Comparison of ENCODE assay signal across 1 cellular context in the genomic region with DNA sequence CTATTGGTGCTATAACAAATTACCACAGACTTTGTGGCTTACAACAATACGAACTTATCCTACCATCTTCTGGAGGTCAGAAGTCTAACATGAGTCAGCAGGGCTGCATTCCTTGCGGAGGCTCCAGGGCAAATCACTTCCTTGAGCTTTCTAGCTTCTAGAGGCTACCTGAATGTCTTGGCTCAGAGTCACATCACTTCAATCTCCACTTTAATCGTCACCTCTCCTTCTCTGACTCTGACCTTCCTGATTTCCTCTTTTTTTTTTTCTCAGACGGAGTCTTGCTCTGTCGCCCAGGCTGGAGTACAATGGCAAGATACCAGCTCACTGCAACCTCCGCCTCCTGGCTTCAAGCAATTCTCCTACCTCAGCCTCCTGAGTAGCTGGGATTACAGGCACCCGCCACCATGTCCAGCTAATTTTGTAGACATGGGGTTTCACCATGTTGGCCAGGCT.
TF ChIP-seq lines count a peak whose summit lies in the region.

No MANE protein-coding gene starts in this region.

TF ChIP-seq in K562, 482 proteins besides CTCF, POLR2A, EP300 and RAD21 (continued from another document):
- peak; percentile 64; the same call in 1 of the 2 replicates for TF ChIP-seq CTBP1 (IDR thresholded peaks at IDR 0.05; ENCODE audit: borderline replicate concordance)
- peak; percentile 87 for TF ChIP-seq JUND (IDR thresholded peaks at IDR 0.05; ENCODE audit: borderline replicate concordance, low read depth, low read length)
- peak; percentile 80; the same call in 1 of the 3 replicates for TF ChIP-seq JUND (tag; IDR thresholded peaks at IDR 0.05; ENCODE audit: borderline replicate concordance, low read depth, low read length)
- TF ChIP-seq, protein P1, sequence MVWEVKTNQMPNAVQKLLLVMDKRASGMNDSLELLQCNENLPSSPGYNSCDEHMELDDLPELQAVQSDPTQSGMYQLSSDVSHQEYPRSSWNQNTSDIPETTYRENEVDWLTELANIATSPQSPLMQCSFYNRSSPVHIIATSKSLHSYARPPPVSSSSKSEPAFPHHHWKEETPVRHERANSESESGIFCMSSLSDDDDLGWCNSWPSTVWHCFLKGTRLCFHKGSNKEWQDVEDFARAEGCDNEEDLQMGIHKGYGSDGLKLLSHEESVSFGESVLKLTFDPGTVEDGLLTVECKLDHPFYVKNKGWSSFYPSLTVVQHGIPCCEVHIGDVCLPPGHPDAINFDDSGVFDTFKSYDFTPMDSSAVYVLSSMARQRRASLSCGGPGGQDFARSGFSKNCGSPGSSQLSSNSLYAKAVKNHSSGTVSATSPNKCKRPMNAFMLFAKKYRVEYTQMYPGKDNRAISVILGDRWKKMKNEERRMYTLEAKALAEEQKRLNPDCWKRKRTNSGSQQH (CRISPR knock-in tag; IDR thresholded peaks at IDR 0.05): 0 out of 2 replicates have a peak, but pooled peaks have one; percentile 22
- TF ChIP-seq ESRRA (IDR thresholded peaks at IDR 0.05; ENCODE audit: borderline replicate concordance, low read depth): peak; percentile 77; the same call in 1 of the 2 replicates
- TF ChIP-seq, protein P2, sequence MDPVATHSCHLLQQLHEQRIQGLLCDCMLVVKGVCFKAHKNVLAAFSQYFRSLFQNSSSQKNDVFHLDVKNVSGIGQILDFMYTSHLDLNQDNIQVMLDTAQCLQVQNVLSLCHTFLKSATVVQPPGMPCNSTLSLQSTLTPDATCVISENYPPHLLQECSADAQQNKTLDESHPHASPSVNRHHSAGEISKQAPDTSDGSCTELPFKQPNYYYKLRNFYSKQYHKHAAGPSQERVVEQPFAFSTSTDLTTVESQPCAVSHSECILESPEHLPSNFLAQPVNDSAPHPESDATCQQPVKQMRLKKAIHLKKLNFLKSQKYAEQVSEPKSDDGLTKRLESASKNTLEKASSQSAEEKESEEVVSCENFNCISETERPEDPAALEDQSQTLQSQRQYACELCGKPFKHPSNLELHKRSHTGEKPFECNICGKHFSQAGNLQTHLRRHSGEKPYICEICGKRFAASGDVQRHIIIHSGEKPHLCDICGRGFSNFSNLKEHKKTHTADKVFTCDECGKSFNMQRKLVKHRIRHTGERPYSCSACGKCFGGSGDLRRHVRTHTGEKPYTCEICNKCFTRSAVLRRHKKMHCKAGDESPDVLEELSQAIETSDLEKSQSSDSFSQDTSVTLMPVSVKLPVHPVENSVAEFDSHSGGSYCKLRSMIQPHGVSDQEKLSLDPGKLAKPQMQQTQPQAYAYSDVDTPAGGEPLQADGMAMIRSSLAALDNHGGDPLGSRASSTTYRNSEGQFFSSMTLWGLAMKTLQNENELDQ (CRISPR knock-in tag; IDR thresholded peaks at IDR 0.05; ENCODE audit: borderline replicate concordance): no peak
- peak; percentile 71 for TF ChIP-seq ZNF316 (IDR thresholded peaks at IDR 0.05)
- TF ChIP-seq MAFG (tag; conservative IDR thresholded peaks at IDR 0.05): peak; percentile 72
- TF ChIP-seq DPF2 (IDR thresholded peaks at IDR 0.05): peak; percentile 71
- peak; percentile 61; the same call in 1 of the 2 replicates for TF ChIP-seq MAFK (IDR thresholded peaks at IDR 0.05; ENCODE audit: low read length)
- TF ChIP-seq DNMT1 (IDR thresholded peaks at IDR 0.05): 0 out of 2 replicates have a peak, but pooled peaks have one; percentile 71
- TF ChIP-seq, protein P3, sequence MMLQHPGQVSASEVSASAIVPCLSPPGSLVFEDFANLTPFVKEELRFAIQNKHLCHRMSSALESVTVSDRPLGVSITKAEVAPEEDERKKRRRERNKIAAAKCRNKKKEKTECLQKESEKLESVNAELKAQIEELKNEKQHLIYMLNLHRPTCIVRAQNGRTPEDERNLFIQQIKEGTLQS (IDR thresholded peaks at IDR 0.05): peak; percentile 70
- TF ChIP-seq, protein P3 (CRISPR knock-in tag; conservative IDR thresholded peaks at IDR 0.05): no peak
- no peak for TF ChIP-seq ZNF696 (CRISPR knock-in tag; conservative IDR thresholded peaks at IDR 0.05)
- TF ChIP-seq, protein P4, sequence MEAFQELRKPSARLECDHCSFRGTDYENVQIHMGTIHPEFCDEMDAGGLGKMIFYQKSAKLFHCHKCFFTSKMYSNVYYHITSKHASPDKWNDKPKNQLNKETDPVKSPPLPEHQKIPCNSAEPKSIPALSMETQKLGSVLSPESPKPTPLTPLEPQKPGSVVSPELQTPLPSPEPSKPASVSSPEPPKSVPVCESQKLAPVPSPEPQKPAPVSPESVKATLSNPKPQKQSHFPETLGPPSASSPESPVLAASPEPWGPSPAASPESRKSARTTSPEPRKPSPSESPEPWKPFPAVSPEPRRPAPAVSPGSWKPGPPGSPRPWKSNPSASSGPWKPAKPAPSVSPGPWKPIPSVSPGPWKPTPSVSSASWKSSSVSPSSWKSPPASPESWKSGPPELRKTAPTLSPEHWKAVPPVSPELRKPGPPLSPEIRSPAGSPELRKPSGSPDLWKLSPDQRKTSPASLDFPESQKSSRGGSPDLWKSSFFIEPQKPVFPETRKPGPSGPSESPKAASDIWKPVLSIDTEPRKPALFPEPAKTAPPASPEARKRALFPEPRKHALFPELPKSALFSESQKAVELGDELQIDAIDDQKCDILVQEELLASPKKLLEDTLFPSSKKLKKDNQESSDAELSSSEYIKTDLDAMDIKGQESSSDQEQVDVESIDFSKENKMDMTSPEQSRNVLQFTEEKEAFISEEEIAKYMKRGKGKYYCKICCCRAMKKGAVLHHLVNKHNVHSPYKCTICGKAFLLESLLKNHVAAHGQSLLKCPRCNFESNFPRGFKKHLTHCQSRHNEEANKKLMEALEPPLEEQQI (IDR thresholded peaks at IDR 0.05): no peak
- no peak; the same call in 1 of the 2 replicates for TF ChIP-seq GABPA (tag; conservative IDR thresholded peaks at IDR 0.05; ENCODE audit: low read depth)
- peak; percentile 37; the same call in 1 of the 2 replicates for TF ChIP-seq MTA3 (IDR thresholded peaks at IDR 0.05; ENCODE audit: borderline replicate concordance)
- no peak for TF ChIP-seq FOXJ3 (CRISPR knock-in tag; IDR thresholded peaks at IDR 0.05)
- TF ChIP-seq FOXK1 (CRISPR knock-in tag; IDR thresholded peaks at IDR 0.05; ENCODE audit: borderline replicate concordance): no peak
- peak; percentile 44; the same call in 1 of the 2 replicates for TF ChIP-seq ZNF384 (IDR thresholded peaks at IDR 0.05; ENCODE audit: low read depth, low read length)
